25 cellular contexts compared by ENCODE assay signal in genomic region chr2:118980022-118980421, GRCh38. TPM values are rescaled to one million over a fixed set of nuclear protein-coding genes. Genes with fewer than 3 reads are reported as not detected.
"Had no signal": no experiment of that assay in that cellular context is flagged by ENCODE, and none has a peak within 500 bp of the region (broad histone marks: within the 10 kb centered on the region; RNA-seq: fewer than 3 reads in every experiment).

No MANE protein-coding gene starts in this region.

- H3K4me3 Mint-ChIP-seq: activated CD4-positive, alpha-beta memory T cell treated with anti-CD3 and anti-CD28 coated beads, Interleukin-2, amount 10 ng/mL, durations not matched to agents 7 days and 5 days; activated CD4-positive, alpha-beta T cell treated with anti-CD3 and anti-CD28 coated beads, Interleukin-2, amount 10 ng/mL, durations not matched to agents 7 days and 5 days; activated naive CD4-positive, alpha-beta T cell treated with anti-CD3 and anti-CD28 coated beads, Interleukin-2, amount 10 ng/mL, durations not matched to agents 7 days and 5 days; activated naive CD8-positive, alpha-beta T cell treated with anti-CD3 and anti-CD28 coated beads, Interleukin-2, amount 10 ng/mL, durations not matched to agents 7 days and 5 days; brain; central memory CD8-positive, alpha-beta T cell; WTC11 had no signal

- H3K36me3 ChIP-seq: ascending aorta had no signal

- DNase-seq: activated CD4-positive, alpha-beta memory T cell treated with anti-CD3 and anti-CD28 coated beads, Interleukin-2, amount 10 ng/mL, durations not matched to agents 7 days and 5 days; activated CD4-positive, alpha-beta T cell treated with anti-CD3 and anti-CD28 coated beads for 1 hour; activated CD4-positive, alpha-beta T cell treated with anti-CD3 and anti-CD28 coated beads for 4 hours; activated CD4-positive, alpha-beta T cell treated with anti-CD3 and anti-CD28 coated beads, Interleukin-2, amount 10 ng/mL, durations not matched to agents 7 days and 5 days; activated CD4-positive, alpha-beta T cell treated with anti-CD3 and anti-CD28 coated beads, Interleukin-2, amount 50 U/mL, for 4 hours; activated gamma-delta T cell; activated naive CD4-positive, alpha-beta T cell; activated naive CD4-positive, alpha-beta T cell treated with anti-CD3 and anti-CD28 coated beads, Interleukin-2, amount 10 ng/mL, durations not matched to agents 7 days and 5 days; activated naive CD8-positive, alpha-beta T cell treated with anti-CD3 and anti-CD28 coated beads, Interleukin-2, amount 10 ng/mL, durations not matched to agents 7 days and 5 days; activated T-cell treated with anti-CD3 and anti-CD28 coated beads, Interleukin-2, amount 50 U/mL, for 1 hour; activated T-cell treated with anti-CD3 and anti-CD28 coated beads, Interleukin-2, amount 50 U/mL, for 48 hours; cortex of kidney; dermis blood vessel endothelial cell; effector CD8-positive, alpha-beta T cell; foreskin fibroblast; T-helper 2 cell had no signal

- H3K27me3 Mint-ChIP-seq: activated CD4-positive, alpha-beta memory T cell treated with anti-CD3 and anti-CD28 coated beads, Interleukin-2, amount 10 ng/mL, durations not matched to agents 7 days and 5 days; activated naive CD4-positive, alpha-beta T cell treated with anti-CD3 and anti-CD28 coated beads, Interleukin-2, amount 10 ng/mL, durations not matched to agents 7 days and 5 days had no signal

- H3K9me3 ChIP-seq: ascending aorta had no signal

- H3K27ac Mint-ChIP-seq: activated CD4-positive, alpha-beta memory T cell treated with anti-CD3 and anti-CD28 coated beads, Interleukin-2, amount 10 ng/mL, durations not matched to agents 7 days and 5 days; activated CD4-positive, alpha-beta T cell treated with anti-CD3 and anti-CD28 coated beads, Interleukin-2, amount 10 ng/mL, durations not matched to agents 7 days and 5 days; activated naive CD4-positive, alpha-beta T cell treated with anti-CD3 and anti-CD28 coated beads, Interleukin-2, amount 10 ng/mL, durations not matched to agents 7 days and 5 days; activated naive CD8-positive, alpha-beta T cell treated with anti-CD3 and anti-CD28 coated beads, Interleukin-2, amount 10 ng/mL, durations not matched to agents 7 days and 5 days; brain; WTC11 had no signal

- H3K9me3 Mint-ChIP-seq: activated CD4-positive, alpha-beta memory T cell treated with anti-CD3 and anti-CD28 coated beads, Interleukin-2, amount 10 ng/mL, durations not matched to agents 7 days and 5 days; activated CD4-positive, alpha-beta T cell treated with anti-CD3 and anti-CD28 coated beads, Interleukin-2, amount 10 ng/mL, durations not matched to agents 7 days and 5 days had no signal

- H3K4me1 ChIP-seq: ascending aorta had no signal

- H3K27me3 ChIP-seq: ascending aorta had no signal

- H3K27ac ChIP-seq: ascending aorta, epithelial cell of prostate had no signal

- H3K36me3 Mint-ChIP-seq: activated naive CD4-positive, alpha-beta T cell treated with anti-CD3 and anti-CD28 coated beads, Interleukin-2, amount 10 ng/mL, durations not matched to agents 7 days and 5 days; activated naive CD4-positive, alpha-beta T cell treated with anti-CD3 and anti-CD28 coated beads, Interleukin-2, amount 50 U/mL, for 72 hours; activated naive CD8-positive, alpha-beta T cell treated with anti-CD3 and anti-CD28 coated beads, Interleukin-2, amount 10 ng/mL, durations not matched to agents 7 days and 5 days; brain; WTC11 had no signal

- ATAC-seq: activated naive CD4-positive, alpha-beta T cell treated with anti-CD3 and anti-CD28 coated beads, Interleukin-2, amount 50 U/mL, for 72 hours; WTC11 had no signal

- H3K4me3 ChIP-seq: ascending aorta had no signal

- H3K4me1 Mint-ChIP-seq: activated CD4-positive, alpha-beta memory T cell treated with anti-CD3 and anti-CD28 coated beads, Interleukin-2, amount 10 ng/mL, durations not matched to agents 7 days and 5 days; activated CD4-positive, alpha-beta T cell treated with anti-CD3 and anti-CD28 coated beads, Interleukin-2, amount 10 ng/mL, durations not matched to agents 7 days and 5 days; activated naive CD4-positive, alpha-beta T cell treated with anti-CD3 and anti-CD28 coated beads, Interleukin-2, amount 10 ng/mL, durations not matched to agents 7 days and 5 days; activated naive CD8-positive, alpha-beta T cell treated with anti-CD3 and anti-CD28 coated beads, Interleukin-2, amount 10 ng/mL, durations not matched to agents 7 days and 5 days; brain; central memory CD8-positive, alpha-beta T cell; WTC11 had no signal

RNA-seq across cellular contexts. Expression of gene MARCO, which starts 38.0 kb away (rescaled TPM):
- total RNA-seq: activated CD4-positive, alpha-beta memory T cell treated with anti-CD3 and anti-CD28 coated beads, Interleukin-2, amount 10 ng/mL, durations not matched to agents 7 days and 5 days; activated CD4-positive, alpha-beta T cell treated with anti-CD3 and anti-CD28 coated beads, Interleukin-2, amount 10 ng/mL, durations not matched to agents 7 days and 5 days; activated naive CD4-positive, alpha-beta T cell treated with anti-CD3 and anti-CD28 coated beads, Interleukin-2, amount 50 U/mL, for 72 hours; bronchial epithelial cell; dermis blood vessel endothelial cell; endothelial cell of umbilical vein; T-helper 1 cell treated with Interleukin-12 subunit alpha and Interleukin-12 subunit beta and Interleukin-4 antibody, amounts not matched to agents 30 ng/mL and 1 ng/mL, for 36 hours had no signal
